ENCODE assay signal across 1 cellular context in the genomic region with DNA sequence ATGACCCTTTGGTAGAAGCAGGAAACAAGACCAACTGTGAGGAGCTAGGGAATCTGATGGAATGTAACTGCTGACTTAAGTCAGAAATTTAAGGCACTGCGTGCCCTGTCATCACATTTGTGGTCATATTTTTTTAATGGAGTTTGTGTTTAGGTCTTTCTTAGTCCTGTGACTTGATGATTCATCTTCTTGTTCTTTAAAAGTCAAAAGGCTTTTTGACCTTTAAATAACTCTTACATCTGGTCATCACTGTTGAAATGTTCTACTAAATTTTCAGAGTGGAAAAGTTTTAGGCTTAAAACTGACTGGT.
TF ChIP-seq lines count a peak whose summit lies in the region.

No MANE protein-coding gene starts in this region.

TF ChIP-seq in IMR-90, 13 proteins besides CTCF, POLR2A, EP300 and RAD21 (continued from another document):
- TF ChIP-seq, protein P1, sequence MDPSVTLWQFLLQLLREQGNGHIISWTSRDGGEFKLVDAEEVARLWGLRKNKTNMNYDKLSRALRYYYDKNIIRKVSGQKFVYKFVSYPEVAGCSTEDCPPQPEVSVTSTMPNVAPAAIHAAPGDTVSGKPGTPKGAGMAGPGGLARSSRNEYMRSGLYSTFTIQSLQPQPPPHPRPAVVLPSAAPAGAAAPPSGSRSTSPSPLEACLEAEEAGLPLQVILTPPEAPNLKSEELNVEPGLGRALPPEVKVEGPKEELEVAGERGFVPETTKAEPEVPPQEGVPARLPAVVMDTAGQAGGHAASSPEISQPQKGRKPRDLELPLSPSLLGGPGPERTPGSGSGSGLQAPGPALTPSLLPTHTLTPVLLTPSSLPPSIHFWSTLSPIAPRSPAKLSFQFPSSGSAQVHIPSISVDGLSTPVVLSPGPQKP (IDR thresholded peaks at IDR 0.05; ENCODE audit: borderline replicate concordance, low read depth, low read length): no peak
- no peak for TF ChIP-seq USF2 (IDR thresholded peaks at IDR 0.05; ENCODE audit: low read depth, low read length)
